2 cellular contexts compared by ENCODE assay signal in genomic region chr6:157987788-157988699, GRCh38.
TF ChIP-seq lines count a peak whose summit lies in the region.

No MANE protein-coding gene starts in this region.

TF ChIP-seq in IMR-90, 13 proteins besides CTCF, POLR2A, EP300 and RAD21:
- TF ChIP-seq RFX5 (IDR thresholded peaks at IDR 0.05; ENCODE audit: low read depth, low read length) = no peak
- TF ChIP-seq MAFK (IDR thresholded peaks at IDR 0.05; ENCODE audit: low read depth, low read length) = no peak
- TF ChIP-seq RCOR1 (IDR thresholded peaks at IDR 0.05; ENCODE audit: insufficient replicate concordance, low read length) = no peak
- no peak for TF ChIP-seq SMC3 (IDR thresholded peaks at IDR 0.05; ENCODE audit: low read depth, low read length)
- TF ChIP-seq CHD1 (IDR thresholded peaks at IDR 0.05; ENCODE audit: low read depth, low read length) = no peak
- no peak for TF ChIP-seq ELK1 (IDR thresholded peaks at IDR 0.05; ENCODE audit: borderline replicate concordance, low read depth, low read length)
- no peak for TF ChIP-seq BHLHE40 (IDR thresholded peaks at IDR 0.05; ENCODE audit: low read depth, low read length)
- TF ChIP-seq CEBPB (IDR thresholded peaks at IDR 0.05; ENCODE audit: low read depth, low read length) = no peak
- no peak for TF ChIP-seq MAZ (IDR thresholded peaks at IDR 0.05; ENCODE audit: borderline replicate concordance, low read depth, low read length)
- no peak for TF ChIP-seq USF2 (IDR thresholded peaks at IDR 0.05; ENCODE audit: low read depth, low read length)
- TF ChIP-seq MXI1 (IDR thresholded peaks at IDR 0.05; ENCODE audit: borderline replicate concordance, low read depth, low read length) = no peak
- TF ChIP-seq FOS (IDR thresholded peaks at IDR 0.05; ENCODE audit: low read depth, low read length) = no peak
- TF ChIP-seq NFE2L2 (IDR thresholded peaks at IDR 0.05; ENCODE audit: low read depth, low read length) = no peak

TF ChIP-seq in H1, 55 proteins besides CTCF, POLR2A, EP300 and RAD21:
- TF ChIP-seq CBX5 (IDR thresholded peaks at IDR 0.05; ENCODE audit: low read depth, low read length) (no peak), GABPA (IDR thresholded peaks at IDR 0.05; ENCODE audit: borderline replicate concordance, insufficient read depth, low read length) (no peak)
